ENCODE assay signal across 23 cellular contexts in genomic region chr14:105208738-105209075, GRCh38. TPM values are rescaled to one million over a fixed set of nuclear protein-coding genes. Genes with fewer than 3 reads are reported as not detected.
DNase-seq lines count a peak whose midpoint lies in the region; ATAC-seq, FAIRE-seq and TF ChIP-seq lines count a peak whose summit lies in the region.
"Had no signal": no experiment of that assay in that cellular context is flagged by ENCODE, and none has a peak within 500 bp of the region (broad histone marks: within the 10 kb centered on the region; RNA-seq: fewer than 3 reads in every experiment).

No MANE protein-coding gene starts in this region.

- H3K9me3 Mint-ChIP-seq in activated naive CD4-positive, alpha-beta T cell treated with anti-CD3 and anti-CD28 coated beads, Interleukin-2, amount 50 U/mL, for 24 hours: no peaks in the 10 kb centered on the region
- H3K9me3 Mint-ChIP-seq in CD8-positive, alpha-beta T cell: no peaks in the 10 kb centered on the region
- H3K9me3 Mint-ChIP-seq: CD4-positive, CD25-positive, alpha-beta regulatory T cell; CD8-positive, alpha-beta memory T cell; HFFc6 had no signal

- H3K36me3 Mint-ChIP-seq in activated naive CD4-positive, alpha-beta T cell treated with anti-CD3 and anti-CD28 coated beads, Interleukin-2, amount 50 U/mL, for 24 hours: no peaks in the 10 kb centered on the region
- peaks cover 18% of the 10 kb centered on the region for H3K36me3 Mint-ChIP-seq in CD8-positive, alpha-beta T cell

- H3K4me3 Mint-ChIP-seq in activated naive CD4-positive, alpha-beta T cell treated with anti-CD3 and anti-CD28 coated beads, Interleukin-2, amount 50 U/mL, for 24 hours: no peak overlapping the region
- no peak overlapping the region for H3K4me3 Mint-ChIP-seq in CD8-positive, alpha-beta T cell
- H3K4me3 Mint-ChIP-seq: CD8-positive, alpha-beta memory T cell; HFFc6 had no signal

- no peak overlapping the region for H3K18ac ChIP-seq in trophoblast cell (ENCODE audit: low read length)

- no peaks in the 10 kb centered on the region for H3K36me3 ChIP-seq in CD8-positive, alpha-beta T cell (ENCODE audit: insufficient read depth, low read length)
- H3K36me3 ChIP-seq in K562 (ENCODE audit: control insufficient read depth, insufficient read depth, low read length) (peaks cover 5% of the 10 kb centered on the region; the same call in 1 of the 3 replicates), trophoblast cell (ENCODE audit: control insufficient read depth in 1 of 2, insufficient read depth in 2 of 2, low read length in 2 of 2) (peaks cover 9 to 10% of the 10 kb centered on the region in 2 experiments)

- no peak overlapping the region for H3K4ac ChIP-seq in trophoblast cell (ENCODE audit: low read depth, low read length)

- TF ChIP-seq RAD21 in K562 (CRISPR knock-in tag; conservative IDR thresholded peaks at IDR 0.05 in 1 of 2, IDR thresholded peaks at IDR 0.05 in 1 of 2): no peak

- no peak overlapping the region for H3K4me3 ChIP-seq in CD8-positive, alpha-beta T cell (ENCODE audit: low read depth, low read length)
- H3K4me3 ChIP-seq in K562 (no peak overlapping the region), trophoblast cell (ENCODE audit: low read depth, low read length) (peak overlapping the region; percentile 37)
- H3K4me3 ChIP-seq: HAP-1 had no signal

- no peaks in the 10 kb centered on the region for H3K4me1 Mint-ChIP-seq in activated naive CD4-positive, alpha-beta T cell treated with anti-CD3 and anti-CD28 coated beads, Interleukin-2, amount 50 U/mL, for 24 hours
- peaks cover 5% of the 10 kb centered on the region for H3K4me1 Mint-ChIP-seq in CD8-positive, alpha-beta T cell (ENCODE audit: low read depth)
- H3K4me1 Mint-ChIP-seq: CD4-positive, CD25-positive, alpha-beta regulatory T cell had no signal

- TF ChIP-seq POLR2A in K562 (conservative IDR thresholded peaks at IDR 0.05): no peak

- no peak overlapping the region for H4K8ac ChIP-seq in trophoblast cell (ENCODE audit: low read depth, low read length)

- no peak for TF ChIP-seq EP300 in K562 (IDR thresholded peaks at IDR 0.05; ENCODE audit: low read length)

- CTCF ChIA-PET in CD8-positive, alpha-beta T cell (lab: Charles Lee): interaction anchor here (2.4 kb wide), 1 partner anchor 143 kb away, joined by 8 read pairs; no protein-coding TSS in a partner anchor
- CTCF ChIA-PET in K562 (lab: Yijun Ruan, JAX; ENCODE audit: low intra/inter-chr PET ratio): no interaction called here

- no peaks in the 10 kb centered on the region for H3K9me3 ChIP-seq in CD8-positive, alpha-beta T cell (ENCODE audit: low read length)
- H3K9me3 ChIP-seq in K562 (replicated peaks; ENCODE audit: control insufficient read depth, insufficient read depth, low read depth, low read length) (no peaks in the 10 kb centered on the region), trophoblast cell (ENCODE audit: insufficient read depth, low read depth, low read length) (no peaks in the 10 kb centered on the region)
- H3K9me3 ChIP-seq: BE2C, HAP-1 had no signal

- no peak for DNase-seq in activated naive CD4-positive, alpha-beta T cell (lab: John Stamatoyannopoulos, UW)
- no peak for DNase-seq in CD8-positive, alpha-beta T cell
- DNase-seq in K562 (ENCODE audit: extremely low read depth in 1 of 4, low spot score in 3 of 4): no peak
- DNase-seq in trophoblast cell: no peak
- DNase-seq in hypothalamus (lab: John Stamatoyannopoulos, UW): no peak
- DNase-seq: CD4-positive, CD25-positive, alpha-beta regulatory T cell; CD8-positive, alpha-beta memory T cell; DMS53; DMS79 treated with DMSO at 0.1 percent for 48 hours; GF-D8; GOT3; HFFc6 had no signal

- H3K23ac ChIP-seq in trophoblast cell (ENCODE audit: low read length): no peak overlapping the region

- WGBS in K562 (ENCODE audit: insufficient coverage, low coverage, missing lambda C conversion rate): 80% methylated on average over 1 of the region's 12 CpGs
- no CpG with 5 or more reads among the region's 12 CpGs for WGBS in trophoblast cell (ENCODE audit: extremely low coverage, insufficient coverage, insufficient read length)

- H2BK5ac ChIP-seq in trophoblast cell (ENCODE audit: low read depth, low read length, poor library complexity): no peak overlapping the region

- no peaks in the 10 kb centered on the region for H3K9me1 ChIP-seq in K562 (ENCODE audit: control insufficient read depth, insufficient read depth, low read length)

- no peaks in the 10 kb centered on the region for H3K79me2 ChIP-seq in K562 (ENCODE audit: control insufficient read depth, insufficient read depth, low read length)
- H3K79me2 ChIP-seq in trophoblast cell (ENCODE audit: control insufficient read depth, insufficient read depth, low read length, poor library complexity): no peaks in the 10 kb centered on the region

- H3K27ac Mint-ChIP-seq in activated naive CD4-positive, alpha-beta T cell treated with anti-CD3 and anti-CD28 coated beads, Interleukin-2, amount 50 U/mL, for 24 hours: peak overlapping the region; percentile 51
- peak overlapping the region; percentile 60 for H3K27ac Mint-ChIP-seq in CD8-positive, alpha-beta T cell
- H3K27ac Mint-ChIP-seq: HFFc6 had no signal

- peaks cover 7% of the 10 kb centered on the region; the same call in 1 of the 2 replicates for H4K20me1 ChIP-seq in K562 (replicated peaks; ENCODE audit: control insufficient read depth, insufficient read depth, low read length)

- H3K4me2 ChIP-seq in K562 (ENCODE audit: insufficient read depth, low read length) (no peak overlapping the region), trophoblast cell (ENCODE audit: low read length) (no peak overlapping the region)

- no peaks in the 10 kb centered on the region for H3K79me1 ChIP-seq in trophoblast cell (ENCODE audit: low read length)

- H4K12ac ChIP-seq in trophoblast cell (ENCODE audit: low read depth, low read length): no peak overlapping the region

- H3K27me3 Mint-ChIP-seq in activated naive CD4-positive, alpha-beta T cell treated with anti-CD3 and anti-CD28 coated beads, Interleukin-2, amount 50 U/mL, for 24 hours: no peaks in the 10 kb centered on the region
- H3K27me3 Mint-ChIP-seq in CD8-positive, alpha-beta T cell (ENCODE audit: low read depth): no peaks in the 10 kb centered on the region
- H3K27me3 Mint-ChIP-seq: CD4-positive, CD25-positive, alpha-beta regulatory T cell had no signal

- FAIRE-seq in K562 (lab: Jason Lieb, UNC): no peak
- FAIRE-seq: A204.1, GM12891, GM18507, H54 had no signal

- H3K27me3 ChIP-seq in CD8-positive, alpha-beta T cell (ENCODE audit: insufficient read depth, low read length): no peaks in the 10 kb centered on the region
- no peaks in the 10 kb centered on the region for H3K27me3 ChIP-seq in K562 (ENCODE audit: control insufficient read depth in 2 of 2, insufficient read depth in 2 of 2, low read length in 2 of 2)
- no peaks in the 10 kb centered on the region for H3K27me3 ChIP-seq in trophoblast cell (ENCODE audit: insufficient read depth, low read length)
- H3K27me3 ChIP-seq: BE2C had no signal

- H3K27ac ChIP-seq in CD8-positive, alpha-beta T cell (ENCODE audit: low read depth, low read length): no peak overlapping the region
- H3K27ac ChIP-seq in K562 (ENCODE audit: extremely low read depth, low read depth, low read length) (no peak overlapping the region), trophoblast cell (ENCODE audit: low read depth, low read length) (no peak overlapping the region)
- H3K27ac ChIP-seq: 22Rv1, C4-2B had no signal

- POLR2A ChIA-PET in CD8-positive, alpha-beta T cell (lab: Charles Lee): no interaction called here
- POLR2A ChIA-PET in K562 (lab: Yijun Ruan, JAX): no interaction called here

- no peak overlapping the region for H2AK5ac ChIP-seq in trophoblast cell (ENCODE audit: low read length)

- TF ChIP-seq CTCF in CD8-positive, alpha-beta T cell (IDR thresholded peaks at IDR 0.05): no peak
- TF ChIP-seq CTCF in K562 (IDR thresholded peaks at IDR 0.05 in 2 of 3, conservative IDR thresholded peaks at IDR 0.05 in 1 of 3; ENCODE audit: insufficient read depth in 2 of 3, low read depth in 1 of 3, low read length in 3 of 3): no peak

- H2BK120ac ChIP-seq in trophoblast cell (ENCODE audit: insufficient read depth, low read length, poor library complexity): no peak overlapping the region

- H3K4me1 ChIP-seq in CD8-positive, alpha-beta T cell (ENCODE audit: insufficient read depth, low read length): peaks cover 4% of the 10 kb centered on the region
- H3K4me1 ChIP-seq in K562 (replicated peaks in 1 of 2; ENCODE audit: control insufficient read depth in 2 of 2, insufficient read depth in 2 of 2, low read length in 2 of 2): peaks cover 0 to 47% of the 10 kb centered on the region in 2 experiments; a peak in 2 of 5 replicates
- H3K4me1 ChIP-seq in trophoblast cell (ENCODE audit: control insufficient read depth in 1 of 2, insufficient read depth in 2 of 2, low read length in 2 of 2): peaks cover 0 to 6% of the 10 kb centered on the region in 2 experiments
- H3K4me1 ChIP-seq: HAP-1 had no signal

- BruUV-seq in K562 (replicated peaks; lab: Mats Ljungman, UMichigan): no TSS peak

- H2AFZ ChIP-seq in K562 (ENCODE audit: low read depth, low read length) (no peak overlapping the region), trophoblast cell (ENCODE audit: insufficient read depth, low read length, poor library complexity) (no peak overlapping the region)

- H4K91ac ChIP-seq in trophoblast cell (ENCODE audit: low read depth, low read length): no peak overlapping the region

- in situ Hi-C loops in K562 (cut with MboI): no loop called here

- intact Hi-C loops in CD8-positive, alpha-beta T cell (cut with DNase I, micrococcal nuclease): no loop called here
- intact Hi-C loops in K562 (cut with micrococcal nuclease): no loop called here

- H3K14ac ChIP-seq in trophoblast cell (ENCODE audit: low read length): no peak overlapping the region

- H3K9ac ChIP-seq in K562 (ENCODE audit: insufficient read depth in 1 of 2, low read depth in 2 of 2, low read length in 2 of 2) (no peak overlapping the region; a peak in 1 of 4 replicates), trophoblast cell (ENCODE audit: low read length) (no peak overlapping the region)

- no peak for ATAC-seq in CD8-positive, alpha-beta T cell
- ATAC-seq in K562: no peak
- ATAC-seq in HG02840 (IDR thresholded peaks at IDR 0.05; ENCODE audit: low FRiP score, unreplicated experiment): no peak
- no peak for ATAC-seq in GM21786 (IDR thresholded peaks at IDR 0.05; ENCODE audit: unreplicated experiment)

- H2BK12ac ChIP-seq in trophoblast cell (ENCODE audit: low read length): no peak overlapping the region

RNA-seq across cellular contexts. Expression of gene NUDT14, which starts 27.6 kb away (rescaled TPM):
- 1 to 10 TPM; 5.7 to 6.2 TPM for total RNA-seq in CD8-positive, alpha-beta T cell
- 7.5 and 26.6 TPM in 2 replicates for total RNA-seq in K562 (2011; cell fraction: chromatin; rRNA removed; ENCODE audit: low replicate concordance)
- total RNA-seq in K562 (2011; cell fraction: nucleolus; rRNA removed): 23.2 and 26.8 TPM in 2 replicates
- total RNA-seq in K562 (2011; cell fraction: nucleoplasm; rRNA removed): 10.1 and 13.7 TPM in 2 replicates
- total RNA-seq in K562 (2014; rRNA removed) (12.3 and 13.2 TPM in 2 replicates), K562 (2014; rRNA removed; fragmentation: Illumina TruSeq; extraction: Trizol) (1.7 and 2.1 TPM in 2 replicates), K562 (2015; rRNA removed; fragmentation: Illumina TruSeq; extraction: Trizol) (11.7 and 11.9 TPM in 2 replicates), K562 (2021) (15.7 and 16.3 TPM in 2 replicates)
- polyA plus RNA-seq in K562 (2011; rRNA removed) (8.3 and 10.6 TPM in 2 replicates), K562 (2014; fragmentation: Illumina TruSeq; extraction: Trizol) (3.1 and 6.4 TPM in 2 replicates), K562 (2014; fragmentation: Nextera tagmentation; extraction: Ambion mirVana) (under 1 TPM; 0.14 to 0.85 TPM), K562 (2014; rRNA removed) (8.2 and 14.5 TPM in 2 replicates)
- polyA plus RNA-seq in K562 (2011; cell fraction: cytosol; rRNA removed): 10.6 and 23.4 TPM in 2 replicates
- polyA plus RNA-seq in K562 (2011; cell fraction: nucleus; rRNA removed): 16.5 and 26.6 TPM in 2 replicates
- polyA plus RNA-seq in K562 (2012): 20.4 and 28.6 TPM in 2 replicates
- 1.1 and 2.3 TPM in 2 replicates for polyA minus RNA-seq in K562 (2011; rRNA and poly(A)+ RNA removed)
- polyA minus RNA-seq in K562 (2011; cell fraction: cytosol; rRNA and poly(A)+ RNA removed): 3.7 and 9.5 TPM in 2 replicates
- 2.7 and 3.6 TPM in 2 replicates for polyA minus RNA-seq in K562 (2011; cell fraction: nucleus; rRNA and poly(A)+ RNA removed)
- 8.6 and 9.6 TPM in 2 replicates for polyA plus RNA-seq in trophoblast cell (2013)

RNA-seq across cellular contexts. Expression of gene BTBD6, which starts 39.6 kb away (rescaled TPM):
- 10 to 100 TPM; 34.1 to 34.4 TPM for total RNA-seq in CD8-positive, alpha-beta T cell
- total RNA-seq in K562 (2011; cell fraction: chromatin; rRNA removed; ENCODE audit: low replicate concordance): not detected in 2 replicates
- not detected in 2 replicates for total RNA-seq in K562 (2011; cell fraction: nucleolus; rRNA removed)
- total RNA-seq in K562 (2011; cell fraction: nucleoplasm; rRNA removed): not detected in 2 replicates
- total RNA-seq in K562 (2014; rRNA removed): not detected in 2 replicates
- total RNA-seq in K562 (2014; rRNA removed; fragmentation: Illumina TruSeq; extraction: Trizol): not detected in 2 replicates
- not detected in 2 replicates for total RNA-seq in K562 (2015; rRNA removed; fragmentation: Illumina TruSeq; extraction: Trizol)
- 0.16 TPM in 1 of 2 replicates, not detected in the other for total RNA-seq in K562 (2021)
- polyA plus RNA-seq in K562 (2011; rRNA removed): not detected in 2 replicates
- not detected in 2 replicates for polyA plus RNA-seq in K562 (2011; cell fraction: cytosol; rRNA removed)
- not detected in 2 replicates for polyA plus RNA-seq in K562 (2011; cell fraction: nucleus; rRNA removed)
- 0.08 TPM in 1 of 2 replicates, not detected in the other for polyA plus RNA-seq in K562 (2012)
- polyA plus RNA-seq in K562 (2014; fragmentation: Illumina TruSeq; extraction: Trizol): not detected in 2 replicates
- polyA plus RNA-seq in K562 (2014; fragmentation: Nextera tagmentation; extraction: Ambion mirVana): not detected
- not detected in 2 replicates for polyA plus RNA-seq in K562 (2014; rRNA removed)
- polyA minus RNA-seq in K562 (2011; rRNA and poly(A)+ RNA removed): not detected in 2 replicates
- polyA minus RNA-seq in K562 (2011; cell fraction: cytosol; rRNA and poly(A)+ RNA removed): 0.38 TPM in 1 of 2 replicates, not detected in the other
- polyA minus RNA-seq in K562 (2011; cell fraction: nucleus; rRNA and poly(A)+ RNA removed): not detected in 2 replicates
- 18.3 and 18.8 TPM in 2 replicates for polyA plus RNA-seq in trophoblast cell (2013)

RNA-seq across cellular contexts. Expression of gene JAG2, which starts 40.1 kb away (rescaled TPM):
- under 1 TPM; 0.72 to 0.84 TPM for total RNA-seq in CD8-positive, alpha-beta T cell
- 61.3 and 185 TPM in 2 replicates for total RNA-seq in K562 (2011; cell fraction: chromatin; rRNA removed; ENCODE audit: low replicate concordance)
- total RNA-seq in K562 (2011; cell fraction: nucleolus; rRNA removed): 142 and 150 TPM in 2 replicates
- 67.6 and 76.6 TPM in 2 replicates for total RNA-seq in K562 (2011; cell fraction: nucleoplasm; rRNA removed)
- total RNA-seq in K562 (2014; rRNA removed) (20.1 and 22.8 TPM in 2 replicates), K562 (2014; rRNA removed; fragmentation: Illumina TruSeq; extraction: Trizol) (2.4 and 3.3 TPM in 2 replicates), K562 (2015; rRNA removed; fragmentation: Illumina TruSeq; extraction: Trizol) (10.5 and 10.7 TPM in 2 replicates), K562 (2021) (43.4 and 48.4 TPM in 2 replicates)
- polyA plus RNA-seq in K562 (2011; rRNA removed) (8.6 and 12.1 TPM in 2 replicates), K562 (2014; fragmentation: Illumina TruSeq; extraction: Trizol) (6.6 and 16.7 TPM in 2 replicates), K562 (2014; fragmentation: Nextera tagmentation; extraction: Ambion mirVana) (under 1 TPM; 0.25 to 0.50 TPM), K562 (2014; rRNA removed) (24.5 and 38.0 TPM in 2 replicates)
- polyA plus RNA-seq in K562 (2011; cell fraction: cytosol; rRNA removed): 10.2 and 16.7 TPM in 2 replicates
- 134 and 193 TPM in 2 replicates for polyA plus RNA-seq in K562 (2011; cell fraction: nucleus; rRNA removed)
- polyA plus RNA-seq in K562 (2012): 20.4 and 32.1 TPM in 2 replicates
- polyA minus RNA-seq in K562 (2011; rRNA and poly(A)+ RNA removed): 8.1 and 12.6 TPM in 2 replicates
- polyA minus RNA-seq in K562 (2011; cell fraction: cytosol; rRNA and poly(A)+ RNA removed): 17.8 and 19.8 TPM in 2 replicates
- 39.4 and 47.9 TPM in 2 replicates for polyA minus RNA-seq in K562 (2011; cell fraction: nucleus; rRNA and poly(A)+ RNA removed)
- 1.6 and 2.0 TPM in 2 replicates for polyA plus RNA-seq in trophoblast cell (2013)

Comparison
In these comparisons a context has a peak if more than half of its experiments do, and no peak if none do; other contexts are left out.
1. RNA of gene BTBD6, which starts 39.6 kb away (total RNA-seq): 34.1 to 34.4 TPM in CD8-positive, alpha-beta T cell; 0.16 TPM in K562; every median in the first group is over 10 times any median in the second.